1 cellular context compared by ENCODE assay signal in the genomic region with DNA sequence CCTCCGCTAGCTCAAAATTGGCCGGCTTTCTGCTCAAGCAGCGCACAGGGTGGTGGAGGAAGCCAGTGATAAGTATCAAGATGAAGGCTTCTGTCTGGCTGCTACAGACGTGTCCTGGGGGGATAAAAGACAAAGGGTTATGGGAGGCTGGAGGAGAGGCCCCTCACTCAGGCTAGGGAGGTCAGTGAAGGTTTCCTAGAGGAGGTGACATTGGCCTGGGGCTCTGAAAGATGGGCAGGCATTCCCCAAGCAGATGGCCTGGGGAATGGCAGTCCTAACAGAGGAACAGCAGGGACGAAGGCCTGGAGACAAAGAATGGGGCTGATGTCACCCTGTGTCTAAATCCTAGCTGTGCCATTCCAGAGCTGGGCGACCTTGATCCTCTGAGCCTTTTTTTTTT.
TF ChIP-seq lines count a peak whose summit lies in the region.

No MANE protein-coding gene starts in this region.

TF ChIP-seq in IMR-90, 13 proteins besides CTCF, POLR2A, EP300 and RAD21:
- TF ChIP-seq SMC3 (IDR thresholded peaks at IDR 0.05; ENCODE audit: low read depth, low read length) (no peak), CHD1 (IDR thresholded peaks at IDR 0.05; ENCODE audit: low read depth, low read length) (no peak), CEBPB (IDR thresholded peaks at IDR 0.05; ENCODE audit: low read depth, low read length) (no peak), RCOR1 (IDR thresholded peaks at IDR 0.05; ENCODE audit: insufficient replicate concordance, low read length) (no peak)
